In the genomic region with DNA sequence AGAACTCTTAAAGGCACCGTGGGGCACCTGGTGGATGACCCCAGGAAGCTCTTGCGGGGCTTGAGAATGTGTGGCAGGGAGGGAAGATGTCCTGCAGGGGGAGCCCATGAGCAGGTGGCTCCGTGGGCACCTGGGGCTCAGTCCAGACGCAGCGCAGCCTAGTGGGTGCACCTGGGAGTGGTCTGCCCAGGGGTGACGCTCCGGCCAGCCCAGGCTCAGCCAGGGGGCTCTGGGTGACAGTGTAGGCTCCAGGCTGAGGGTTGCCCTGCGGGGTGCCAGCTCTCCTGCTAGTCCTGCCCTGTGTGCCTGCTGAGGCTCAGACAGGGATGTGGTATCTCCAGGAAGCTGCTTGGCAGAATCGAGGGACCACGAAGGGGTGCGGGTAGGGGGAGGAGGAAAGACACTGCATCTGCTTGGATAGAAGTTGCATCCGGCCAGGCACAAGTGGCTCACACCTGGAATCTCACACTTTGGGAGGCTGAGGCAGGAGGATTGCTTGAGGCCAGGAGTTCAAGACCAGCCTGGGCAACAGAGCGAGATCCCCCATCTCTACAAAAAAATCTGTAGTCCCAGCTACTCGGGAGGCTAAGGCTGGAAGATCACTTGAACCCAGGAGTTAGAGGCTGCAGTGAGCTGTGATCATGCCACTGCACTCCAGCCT, we compare ENCODE assay signal across 8 cellular contexts. TPM values are rescaled to one million over a fixed set of nuclear protein-coding genes. Genes with fewer than 3 reads are reported as not detected.
DNase-seq lines count a peak whose midpoint lies in the region; ATAC-seq and TF ChIP-seq lines count a peak whose summit lies in the region.

No MANE protein-coding gene starts in this region.

- H3K4me3 Mint-ChIP-seq in natural killer cell = no peak overlapping the region

- H3K27me3 ChIP-seq in NT2/D1 (ENCODE audit: insufficient read depth, insufficient read length) (no peaks in the 10 kb centered on the region), stomach (no peaks in the 10 kb centered on the region)

- H3K9me3 Mint-ChIP-seq in natural killer cell = no peaks in the 10 kb centered on the region

- H3K9me3 ChIP-seq in NT2/D1 (ENCODE audit: insufficient read depth, low read length) = no peaks in the 10 kb centered on the region
- H3K9me3 ChIP-seq in stomach = no peaks in the 10 kb centered on the region

- H3K27me3 Mint-ChIP-seq in natural killer cell (ENCODE audit: low read depth in 2 of 2) = no peaks in the 10 kb centered on the region

- H3K9ac ChIP-seq in NT2/D1 (ENCODE audit: insufficient read length, low read depth) = no peak overlapping the region

- TF ChIP-seq EP300 in stomach (IDR thresholded peaks at IDR 0.05) = no peak

- peak; percentile 79 for ATAC-seq in HG03342 (IDR thresholded peaks at IDR 0.05; ENCODE audit: unreplicated experiment)
- ATAC-seq in natural killer cell = peak; percentile 99 to 100 (median 99)

- peaks cover 10 to 19% of the 10 kb centered on the region in 2 donors for H3K4me1 Mint-ChIP-seq in natural killer cell

- H3K4me3 ChIP-seq in NT2/D1 (ENCODE audit: insufficient read length, low read depth) (no peak overlapping the region), epithelial cell of esophagus (ENCODE audit: low read length) (no peak overlapping the region), stomach (no peak overlapping the region)

- no peaks in the 10 kb centered on the region for H3K36me3 Mint-ChIP-seq in natural killer cell

- intact Hi-C loops in natural killer cell (cut with micrococcal nuclease) (loop anchor here (10.0 kb wide), 1 partner anchor 358 kb away; the partner anchor contains the start of gene RPL18A), stomach (cut with DNase I; ENCODE audit: low total_unique reads) (no loop called here)

- WGBS in stomach, 5 donors = 38 to 48% (median 39%) methylated on average over 13 to 14 of the region's 14 CpGs

- DNase-seq in NT2/D1 (ENCODE audit: low read depth, low spot score) (peak; percentile 82), epithelial cell of esophagus (ENCODE audit: low read depth) (peak; percentile 76), natural killer cell (peak; percentile 83), stomach (peak; percentile 76), amniotic stem cell (lab: John Stamatoyannopoulos, UW) (no peak)
- DNase-seq in activated CD8-positive, alpha-beta memory T cell treated with anti-CD3 and anti-CD28 coated beads for 4 hours (ENCODE audit: low read depth in 2 of 2) = peak; percentile 49 to 52

- peaks cover 29% of the 10 kb centered on the region for H3K4me1 ChIP-seq in NT2/D1 (ENCODE audit: insufficient read depth, insufficient read length)
- peaks cover 0 to 38% (median 21%) of the 10 kb centered on the region in 4 donors for H3K4me1 ChIP-seq in stomach

- TF ChIP-seq POLR2A in stomach (IDR thresholded peaks at IDR 0.05) = no peak

- H3K36me3 ChIP-seq in NT2/D1 (ENCODE audit: insufficient read depth, insufficient read length, low read length) = peaks cover 12% of the 10 kb centered on the region
- peaks cover 0 to 48% (median 29%) of the 10 kb centered on the region in 4 donors for H3K36me3 ChIP-seq in stomach

- TF ChIP-seq CTCF in GM12874 (IDR thresholded peaks at IDR 0.05; ENCODE audit: insufficient read depth, low read depth, low read length) = peak; percentile 100
- TF ChIP-seq CTCF in epithelial cell of esophagus (IDR thresholded peaks at IDR 0.05; ENCODE audit: insufficient read depth, low read depth, low read length, missing control alignments) = peak; percentile 88
- peak; percentile 98 for TF ChIP-seq CTCF in natural killer cell (IDR thresholded peaks at IDR 0.05)
- peak in 5 of 7 experiments; percentile 70 to 88 (median 84) for TF ChIP-seq CTCF in stomach (IDR thresholded peaks at IDR 0.05)

- no peak overlapping the region for H3K27ac Mint-ChIP-seq in natural killer cell

- no peak overlapping the region for H3K27ac ChIP-seq in stomach

RNA-seq across cellular contexts. Expression of gene PGLS, which starts 15.0 kb away (rescaled TPM):
- total RNA-seq in natural killer cell (10 to 100 TPM; 52.9 to 58.1 (median 57.8) TPM), stomach (100 to 1,000 TPM in 1 of 5 donors, 10 to 100 TPM in 3, 1 to 10 TPM in 1; 2.9 to 258 (median 32.9) TPM)
- polyA plus RNA-seq in stomach = 100 to 1,000 TPM in 2 of 3 donors, 10 to 100 TPM in 1; 85.0 to 120 (median 114) TPM

RNA-seq across cellular contexts. Expression of gene SLC27A1, which starts 26.1 kb away (rescaled TPM):
- total RNA-seq in natural killer cell (10 to 100 TPM; 12.9 to 26.2 (median 16.3) TPM), stomach (100 to 1,000 TPM in 1 of 5 donors, 10 to 100 TPM in 3, 1 to 10 TPM in 1; 5.5 to 116 (median 43.8) TPM)
- 10 to 100 TPM in 1 of 3 donors, 1 to 10 TPM in 2; 4.0 to 12.7 (median 9.0) TPM for polyA plus RNA-seq in stomach

RNA-seq across cellular contexts. Expression of gene NXNL1, which starts 35.7 kb away (rescaled TPM):
- total RNA-seq in natural killer cell (not detected), stomach (under 1 TPM in 1 of 5 donors, not detected in 4; 0.92 TPM)
- not detected for polyA plus RNA-seq in stomach

RNA-seq across cellular contexts. Expression of gene TMEM221, which starts 48.0 kb away (rescaled TPM):
- total RNA-seq in natural killer cell = not detected
- total RNA-seq in stomach = not detected
- polyA plus RNA-seq in stomach = under 1 TPM in 1 of 3 donors, not detected in 2; 0.20 TPM

RNA-seq across cellular contexts. Expression of gene COLGALT1, which starts 59.0 kb away (rescaled TPM):
- total RNA-seq in natural killer cell (10 to 100 TPM; 39.0 to 55.4 (median 43.7) TPM), stomach (100 to 1,000 TPM in 1 of 5 donors, 10 to 100 TPM in 4; 29.6 to 273 (median 43.6) TPM)
- 10 to 100 TPM; 15.1 to 36.3 (median 18.0) TPM for polyA plus RNA-seq in stomach
